Comparison of ENCODE assay signal across 30 cellular contexts in genomic region chr4:146883070-146883469, GRCh38.
"Had no signal": no experiment of that assay in that cellular context is flagged by ENCODE, and none has a peak within 500 bp of the region (broad histone marks: within the 10 kb centered on the region; RNA-seq: fewer than 3 reads in every experiment).

No MANE protein-coding gene starts in this region.

- H3K27me3 ChIP-seq: neutrophil, ovary, right lobe of liver, sigmoid colon, stomach, tibial artery, transverse colon, vagina had no signal

- H3K4me3 ChIP-seq: ovary, psoas muscle, right lobe of liver, sigmoid colon, stomach, thoracic aorta, tibial artery, transverse colon, vagina had no signal

- H3K4me1 Mint-ChIP-seq: naive B cell; naive thymus-derived CD8-positive, alpha-beta T cell; stimulated activated effector memory CD8-positive, alpha-beta T cell treated with anti-CD3 and anti-CD28 coated beads, Interleukin-12 subunit alpha, Interleukin-12 subunit beta, amount 100 ng/mL, for 72 hours; stimulated activated naive B cell treated with anti-CD40 and anti-IgM and Interleukin-4, amounts not matched to agents 10 μg/mL and 1 μg/mL and 100 μg/mL, for 72 hours had no signal

- H3K27ac ChIP-seq: neutrophil, ovary, parathyroid adenoma, psoas muscle, right lobe of liver, sigmoid colon, stomach, thoracic aorta, tibial artery, transverse colon, vagina had no signal

- H3K4me3 Mint-ChIP-seq: naive B cell; naive thymus-derived CD8-positive, alpha-beta T cell; natural killer cell treated with Interleukin-12 subunit alpha and Interleukin-12 subunit beta and Interleukin-15 and Interleukin-18, amount 100 ng/mL, for 72 hours; nephron progenitor cell; neural crest cell; stimulated activated effector memory CD8-positive, alpha-beta T cell treated with anti-CD3 and anti-CD28 coated beads, Interleukin-12 subunit alpha, Interleukin-12 subunit beta, amount 100 ng/mL, for 72 hours; stimulated activated naive B cell treated with anti-CD40 and anti-IgM and Interleukin-4, amounts not matched to agents 10 μg/mL and 1 μg/mL and 100 μg/mL, for 72 hours; stimulated activated naive CD8-positive, alpha-beta T cell treated with anti-CD3 and anti-CD28 coated beads, Interleukin-15, Interleukin-2, amounts not matched to agents 100 ng/mL and 50 ng/mL, for 24 hours; type B pancreatic cell had no signal

- H3K36me3 ChIP-seq: neutrophil, ovary, right lobe of liver, sigmoid colon, stomach, thoracic aorta, tibial artery, transverse colon, vagina had no signal

- H3K27me3 Mint-ChIP-seq: progenitor cell of endocrine pancreas; stimulated activated naive B cell treated with anti-CD40 and anti-IgM and Interleukin-4, amounts not matched to agents 10 μg/mL and 1 μg/mL and 100 μg/mL, for 72 hours; type B pancreatic cell had no signal

- H3K9me3 ChIP-seq: neutrophil, ovary, psoas muscle, right lobe of liver, stomach, thoracic aorta, tibial artery, transverse colon, vagina had no signal

- ATAC-seq: naive thymus-derived CD8-positive, alpha-beta T cell; natural killer cell treated with Interleukin-12 subunit alpha and Interleukin-12 subunit beta and Interleukin-15 and Interleukin-18, amount 100 ng/mL, for 72 hours; psoas muscle; right cardiac atrium; right lobe of liver; stimulated activated effector memory CD8-positive, alpha-beta T cell treated with anti-CD3 and anti-CD28 coated beads, Interleukin-12 subunit alpha, Interleukin-12 subunit beta, amount 100 ng/mL, for 72 hours; stimulated activated naive B cell treated with anti-CD40 and anti-IgM and Interleukin-4, amounts not matched to agents 10 μg/mL and 1 μg/mL and 100 μg/mL, for 72 hours had no signal

- H3K9me3 Mint-ChIP-seq: naive thymus-derived CD8-positive, alpha-beta T cell; natural killer cell treated with Interleukin-12 subunit alpha and Interleukin-12 subunit beta and Interleukin-15 and Interleukin-18, amount 100 ng/mL, for 72 hours; neural crest cell; stimulated activated effector memory CD8-positive, alpha-beta T cell treated with anti-CD3 and anti-CD28 coated beads, Interleukin-12 subunit alpha, Interleukin-12 subunit beta, amount 100 ng/mL, for 72 hours; stimulated activated naive CD8-positive, alpha-beta T cell treated with anti-CD3 and anti-CD28 coated beads, Interleukin-15, Interleukin-2, amounts not matched to agents 100 ng/mL and 50 ng/mL, for 24 hours; type B pancreatic cell had no signal

- H3K27ac Mint-ChIP-seq: naive B cell; naive thymus-derived CD8-positive, alpha-beta T cell; natural killer cell treated with Interleukin-12 subunit alpha and Interleukin-12 subunit beta and Interleukin-15 and Interleukin-18, amount 100 ng/mL, for 72 hours; progenitor cell of endocrine pancreas; stimulated activated effector memory CD8-positive, alpha-beta T cell treated with anti-CD3 and anti-CD28 coated beads, Interleukin-12 subunit alpha, Interleukin-12 subunit beta, amount 100 ng/mL, for 72 hours; stimulated activated naive B cell treated with anti-CD40 and anti-IgM and Interleukin-4, amounts not matched to agents 10 μg/mL and 1 μg/mL and 100 μg/mL, for 72 hours; stimulated activated naive CD8-positive, alpha-beta T cell treated with anti-CD3 and anti-CD28 coated beads, Interleukin-15, Interleukin-2, amounts not matched to agents 100 ng/mL and 50 ng/mL, for 24 hours; type B pancreatic cell had no signal

- H3K36me3 Mint-ChIP-seq: naive B cell; naive thymus-derived CD8-positive, alpha-beta T cell; natural killer cell treated with Interleukin-12 subunit alpha and Interleukin-12 subunit beta and Interleukin-15 and Interleukin-18, amount 100 ng/mL, for 72 hours; stimulated activated effector memory CD8-positive, alpha-beta T cell treated with anti-CD3 and anti-CD28 coated beads, Interleukin-12 subunit alpha, Interleukin-12 subunit beta, amount 100 ng/mL, for 72 hours; stimulated activated naive B cell treated with anti-CD40 and anti-IgM and Interleukin-4, amounts not matched to agents 10 μg/mL and 1 μg/mL and 100 μg/mL, for 72 hours; type B pancreatic cell had no signal

- H3K4me1 ChIP-seq: parathyroid adenoma, psoas muscle, right lobe of liver, sigmoid colon, stomach, tibial artery, transverse colon, vagina had no signal

- DNase-seq: naive B cell; naive thymus-derived CD8-positive, alpha-beta T cell; nephron progenitor cell; nucleus accumbens; ovary; posterior cingulate gyrus; psoas muscle; right cardiac atrium; right lobe of liver; sigmoid colon; small intestine; stimulated activated CD4-positive, alpha-beta T cell treated with anti-CD3 and anti-CD28 coated beads, Interleukin-15, amount 100 ng/mL, for 24 hours; stimulated activated CD4-positive, alpha-beta T cell treated with anti-CD3 and anti-CD28 coated beads, Interleukin-2, amount 100 ng/mL, for 24 hours; stimulated activated CD4-positive, alpha-beta T cell treated with anti-CD3 and anti-CD28 coated beads, Interleukin-2, amount 100 ng/mL, for 48 hours; stimulated activated CD4-positive, alpha-beta T cell treated with anti-CD3 and anti-CD28 coated beads, Interleukin-4, amount 100 ng/mL, for 24 hours; stimulated activated naive B cell treated with anti-CD40 and anti-IgM and Interleukin-4, amounts not matched to agents 10 μg/mL and 1 μg/mL and 100 μg/mL, for 72 hours; stimulated activated naive CD4-positive, alpha-beta T cell treated with Interleukin-2 at 50 U/mL for 16 hours; stomach; tibial artery; transverse colon had no signal
